In genomic region chr11:8351223-8351622, GRCh38 we compare ENCODE assay signal across 22 cellular contexts.
A peak's percentile ranks its signal among the peaks of the same experiment; 100 is the strongest.
DNase-seq lines count a peak whose midpoint lies in the region; ATAC-seq, FAIRE-seq and TF ChIP-seq lines count a peak whose summit lies in the region.
"Had no signal": no experiment of that assay in that cellular context is flagged by ENCODE, and none has a peak within 500 bp of the region (broad histone marks: within the 10 kb centered on the region; RNA-seq: fewer than 3 reads in every experiment).

No MANE protein-coding gene starts in this region.

- H3K27ac ChIP-seq in right atrium auricular region (no peak overlapping the region), kidney (ENCODE audit: low read depth in 2 of 2, low read length in 2 of 2) (no peak overlapping the region), neuronal stem cell (replicated peaks; ENCODE audit: low read length) (no peak overlapping the region)
- no peak overlapping the region for H3K27ac ChIP-seq in CD8-positive, alpha-beta T cell (ENCODE audit: low read depth, low read length)
- H3K27ac ChIP-seq: BLaER1 had no signal

- H3K27me3 Mint-ChIP-seq in CD8-positive, alpha-beta T cell (ENCODE audit: low read depth): peaks cover 18% of the 10 kb centered on the region

- no peak overlapping the region for H4K91ac ChIP-seq in neuronal stem cell (ENCODE audit: low read depth, low read length, poor library complexity)

- no peak overlapping the region for H2BK5ac ChIP-seq in neuronal stem cell (ENCODE audit: low read length)

- no peak overlapping the region for H3K4ac ChIP-seq in neuronal stem cell (ENCODE audit: low read length)

- no CpG with 5 or more reads among the region's 8 CpGs for WGBS in neuronal stem cell (ENCODE audit: extremely low coverage in 2 of 2, insufficient read length in 2 of 2, insufficient replicate concordance in 1 of 2), 2 donors

- peak; percentile 26 for DNase-seq in Right ventricle myocardium inferior (ENCODE audit: missing footprints)
- no peak for DNase-seq in right atrium auricular region (ENCODE audit: low spot score)
- peak; percentile 67 for DNase-seq in kidney
- no peak for DNase-seq in neuronal stem cell (ENCODE audit: low spot score)
- no peak for DNase-seq in CD8-positive, alpha-beta T cell
- DNase-seq: 8988T; ACHN; BE2C; C1 segment of cervical spinal cord; Caco-2; Calu3; CD4-positive, alpha-beta memory T cell; CD4-positive, CD25-positive, alpha-beta regulatory T cell; DMS79 treated with DMSO at 0.1 percent for 48 hours; GF-D8 had no signal

- H3K4me1 ChIP-seq in right atrium auricular region: peaks cover 0 to 6% of the 10 kb centered on the region in 2 donors
- H3K4me1 ChIP-seq in kidney (ENCODE audit: control insufficient read depth in 1 of 2, insufficient read depth in 1 of 2, low read depth in 1 of 2, low read length in 2 of 2): peaks cover 2 to 6% of the 10 kb centered on the region in 2 donors
- peaks cover 10 to 27% of the 10 kb centered on the region in 2 donors for H3K4me1 ChIP-seq in neuronal stem cell (ENCODE audit: control insufficient read depth in 2 of 2, insufficient read depth in 1 of 2, low read depth in 1 of 2, low read length in 2 of 2)
- no peaks in the 10 kb centered on the region for H3K4me1 ChIP-seq in CD8-positive, alpha-beta T cell (ENCODE audit: insufficient read depth, low read length)
- H3K4me1 ChIP-seq: BE2C, Caco-2 had no signal

- H3K18ac ChIP-seq in neuronal stem cell (ENCODE audit: low read length): peak overlapping the region; percentile 7

- POLR2A ChIA-PET in CD8-positive, alpha-beta T cell (lab: Charles Lee): no interaction called here

- H3K4me1 Mint-ChIP-seq in CD8-positive, alpha-beta T cell (ENCODE audit: low read depth): peaks cover 2% of the 10 kb centered on the region

- H3K27me3 ChIP-seq in right atrium auricular region (no peaks in the 10 kb centered on the region), neuronal stem cell (ENCODE audit: control insufficient read depth in 3 of 3, insufficient read depth in 3 of 3, low read depth in 1 of 3, low read length in 3 of 3) (no peaks in the 10 kb centered on the region)
- no peaks in the 10 kb centered on the region for H3K27me3 ChIP-seq in CD8-positive, alpha-beta T cell (ENCODE audit: insufficient read depth, low read length)
- H3K27me3 ChIP-seq: BE2C, BLaER1 had no signal

- ATAC-seq in Right ventricle myocardium inferior: no peak
- no peak for ATAC-seq in CD8-positive, alpha-beta T cell

- H2AFZ ChIP-seq in neuronal stem cell (ENCODE audit: low read length): no peak overlapping the region

- CTCF ChIA-PET in CD8-positive, alpha-beta T cell (lab: Charles Lee): no interaction called here

- H3K9ac ChIP-seq in kidney (ENCODE audit: low read length in 2 of 2) (no peak overlapping the region), neuronal stem cell (ENCODE audit: low read depth, low read length, poor library complexity) (no peak overlapping the region)
- H3K9ac ChIP-seq: BLaER1 had no signal

- H3K27ac Mint-ChIP-seq in CD8-positive, alpha-beta T cell: no peak overlapping the region
- H3K27ac Mint-ChIP-seq: CD14-positive monocyte; CD4-positive, alpha-beta memory T cell; CD4-positive, CD25-positive, alpha-beta regulatory T cell had no signal

- H3K4me2 ChIP-seq in neuronal stem cell (ENCODE audit: insufficient read depth, low read length, poor library complexity, severe bottlenecking): no peak overlapping the region
- H3K4me2 ChIP-seq: BLaER1 had no signal

- no peak overlapping the region for H2BK120ac ChIP-seq in neuronal stem cell (ENCODE audit: low read depth, low read length)

- no peak for FAIRE-seq in kidney (lab: Jason Lieb, UNC)
- FAIRE-seq: A204.1, D721Med, G401.6, GM12891, GM19239 had no signal

- H3K9me3 ChIP-seq in right atrium auricular region (no peaks in the 10 kb centered on the region), kidney (ENCODE audit: control insufficient read depth in 1 of 2, low read length in 2 of 2) (no peaks in the 10 kb centered on the region), neuronal stem cell (replicated peaks in 1 of 2; ENCODE audit: control insufficient read depth in 2 of 2, insufficient read depth in 1 of 2, low read depth in 1 of 2, low read length in 2 of 2) (no peaks in the 10 kb centered on the region)
- H3K9me3 ChIP-seq in CD8-positive, alpha-beta T cell (ENCODE audit: low read length): no peaks in the 10 kb centered on the region
- H3K9me3 ChIP-seq: BE2C, Caco-2 had no signal

- intact Hi-C loops in Right ventricle myocardium inferior (cut with DNase I) (no loop called here), kidney (cut with DNase I) (no loop called here)
- intact Hi-C loops in CD8-positive, alpha-beta T cell (cut with DNase I, micrococcal nuclease): no loop called here

- H3K4me3 Mint-ChIP-seq in CD8-positive, alpha-beta T cell: no peak overlapping the region
- H3K4me3 Mint-ChIP-seq: CD14-positive monocyte; CD4-positive, alpha-beta memory T cell; CD4-positive, CD25-positive, alpha-beta regulatory T cell had no signal

- no peak for TF ChIP-seq CTCF in right atrium auricular region (IDR thresholded peaks at IDR 0.05)
- no peak for TF ChIP-seq CTCF in kidney (IDR thresholded peaks at IDR 0.05; ENCODE audit: borderline replicate concordance, extremely low read depth, insufficient read depth)
- TF ChIP-seq CTCF in CD8-positive, alpha-beta T cell (IDR thresholded peaks at IDR 0.05): no peak

- no peak overlapping the region for H3K14ac ChIP-seq in neuronal stem cell (ENCODE audit: low read length)

- no peaks in the 10 kb centered on the region for H3K79me1 ChIP-seq in neuronal stem cell (ENCODE audit: low read depth, low read length)

- H2AK5ac ChIP-seq in neuronal stem cell (ENCODE audit: low read depth, low read length): no peak overlapping the region

- H3K36me3 ChIP-seq in right atrium auricular region: no peaks in the 10 kb centered on the region
- no peaks in the 10 kb centered on the region for H3K36me3 ChIP-seq in kidney (ENCODE audit: control insufficient read depth in 1 of 2, insufficient read depth in 2 of 2, low read length in 2 of 2)
- H3K36me3 ChIP-seq in neuronal stem cell (replicated peaks in 1 of 2; ENCODE audit: control insufficient read depth in 2 of 2, insufficient read depth in 2 of 2, low read length in 2 of 2): no peaks in the 10 kb centered on the region
- no peaks in the 10 kb centered on the region for H3K36me3 ChIP-seq in CD8-positive, alpha-beta T cell (ENCODE audit: insufficient read depth, low read length)
- H3K36me3 ChIP-seq: BE2C, BLaER1 had no signal

- no peak overlapping the region for H2BK15ac ChIP-seq in neuronal stem cell (ENCODE audit: low read length)

- H3K4me3 ChIP-seq in right atrium auricular region (no peak overlapping the region), kidney (ENCODE audit: low read length in 2 of 2) (no peak overlapping the region), neuronal stem cell (ENCODE audit: low read length in 2 of 2) (no peak overlapping the region)
- H3K4me3 ChIP-seq in CD8-positive, alpha-beta T cell (ENCODE audit: low read depth, low read length): no peak overlapping the region
- H3K4me3 ChIP-seq: BLaER1 had no signal

- no peak overlapping the region for H2BK12ac ChIP-seq in neuronal stem cell (ENCODE audit: low read length)

- H3K9me3 Mint-ChIP-seq in CD8-positive, alpha-beta T cell: no peaks in the 10 kb centered on the region
- H3K9me3 Mint-ChIP-seq: CD4-positive, alpha-beta memory T cell had no signal

- H4K8ac ChIP-seq in neuronal stem cell (ENCODE audit: low read depth, low read length): no peak overlapping the region

- no peak overlapping the region for H3K23ac ChIP-seq in neuronal stem cell (ENCODE audit: low read depth, low read length, poor library complexity)

- H3K36me3 Mint-ChIP-seq in CD8-positive, alpha-beta T cell: no peaks in the 10 kb centered on the region
- H3K36me3 Mint-ChIP-seq: CD14-positive monocyte; CD4-positive, alpha-beta memory T cell; CD4-positive, CD25-positive, alpha-beta regulatory T cell had no signal

Comparison
In these comparisons a context has a peak if more than half of its experiments do, and no peak if none do; other contexts are left out.
1. DNase-seq: peak in Right ventricle myocardium inferior (single experiment) and kidney (single experiment); none in right atrium auricular region (single experiment), neuronal stem cell (single experiment) and CD8-positive, alpha-beta T cell (0 of 7).